In genomic region chr4:174119818-174120217, GRCh38 we compare ENCODE assay signal across 11 cellular contexts.
A peak's percentile ranks its signal among the peaks of the same experiment; 100 is the strongest.
DNase-seq lines count a peak whose midpoint lies in the region; ATAC-seq and TF ChIP-seq lines count a peak whose summit lies in the region.
"Had no signal": no experiment of that assay in that cellular context is flagged by ENCODE, and none has a peak within 500 bp of the region (broad histone marks: within the 10 kb centered on the region; RNA-seq: fewer than 3 reads in every experiment).

No MANE protein-coding gene starts in this region.

- peaks cover 3% of the 10 kb centered on the region for H3K27me3 Mint-ChIP-seq in HFFc6 (ENCODE audit: insufficient read depth)

- H3K4me2 ChIP-seq in hepatocyte (peak overlapping the region; percentile 76), smooth muscle cell (peak overlapping the region; percentile 94)

- no peak for TF ChIP-seq CTCF in HFFc6 (IDR thresholded peaks at IDR 0.05)
- TF ChIP-seq CTCF in hepatocyte (IDR thresholded peaks at IDR 0.05; ENCODE audit: poor library complexity), result no peak
- no peak for TF ChIP-seq CTCF in smooth muscle cell (IDR thresholded peaks at IDR 0.05; ENCODE audit: borderline replicate concordance, insufficient read depth, poor library complexity, severe bottlenecking)

- no peak overlapping the region for H3K27ac Mint-ChIP-seq in HFFc6
- H3K27ac Mint-ChIP-seq: T-helper 1 cell treated with Interleukin-12 subunit alpha and Interleukin-12 subunit beta and Interleukin-4 antibody, amounts not matched to agents 30 μg/mL and 1 μg/mL, for 36 hours had no signal

- no peaks in the 10 kb centered on the region for H4K20me1 ChIP-seq in hepatocyte (ENCODE audit: insufficient read depth, poor library complexity, severe bottlenecking)
- H4K20me1 ChIP-seq in smooth muscle cell (ENCODE audit: low read depth), result no peaks in the 10 kb centered on the region

- H3K4me3 ChIP-seq in adipocyte (ENCODE audit: low read length) (peak overlapping the region; percentile 80), hepatocyte (peak overlapping the region; percentile 18), smooth muscle cell (peak overlapping the region; percentile 50)

- peak overlapping the region; percentile 83 for H3K27ac ChIP-seq in hepatocyte
- H3K27ac ChIP-seq in smooth muscle cell (ENCODE audit: low read depth), result peak overlapping the region; percentile 89
- H3K27ac ChIP-seq: adrenal gland, esophagus squamous epithelium had no signal

- H3K27me3 ChIP-seq in adipocyte (replicated peaks; ENCODE audit: control insufficient read depth, insufficient read depth, low read length) (no peaks in the 10 kb centered on the region), hepatocyte (peaks cover 2% of the 10 kb centered on the region), smooth muscle cell (ENCODE audit: low read depth) (no peaks in the 10 kb centered on the region)

- H3K9ac ChIP-seq in adipocyte (ENCODE audit: low read length), result peak overlapping the region; percentile 92
- H3K9ac ChIP-seq in smooth muscle cell (ENCODE audit: low read depth), result peak overlapping the region; percentile 75

- peaks cover 8% of the 10 kb centered on the region for H3K4me1 Mint-ChIP-seq in HFFc6 (ENCODE audit: low read depth)

- H3K36me3 Mint-ChIP-seq in HFFc6 (ENCODE audit: low read depth), result no peaks in the 10 kb centered on the region

- no peaks in the 10 kb centered on the region for H3K9me2 ChIP-seq in hepatocyte (replicated peaks; ENCODE audit: insufficient read depth)

- ATAC-seq in GM21786 (IDR thresholded peaks at IDR 0.05; ENCODE audit: unreplicated experiment), result no peak

- peak overlapping the region; percentile 87; the same call in 1 of the 2 replicates for H3K4me3 Mint-ChIP-seq in HFFc6
- H3K4me3 Mint-ChIP-seq: T-helper 1 cell treated with Interleukin-12 subunit alpha and Interleukin-12 subunit beta and Interleukin-4 antibody, amounts not matched to agents 30 μg/mL and 1 μg/mL, for 36 hours had no signal

- no peaks in the 10 kb centered on the region for H3K9me3 Mint-ChIP-seq in HFFc6
- H3K9me3 Mint-ChIP-seq: T-helper 1 cell treated with Interleukin-12 subunit alpha and Interleukin-12 subunit beta and Interleukin-4 antibody, amounts not matched to agents 30 μg/mL and 1 μg/mL, for 36 hours had no signal

- H2AFZ ChIP-seq in hepatocyte (peak overlapping the region; percentile 58), smooth muscle cell (ENCODE audit: low read depth) (peak overlapping the region; percentile 88)

- peaks cover 36% of the 10 kb centered on the region for H3K4me1 ChIP-seq in adipocyte (ENCODE audit: control insufficient read depth, insufficient read depth, low read length)
- peaks cover 6% of the 10 kb centered on the region for H3K4me1 ChIP-seq in hepatocyte (ENCODE audit: insufficient read depth)
- H3K4me1 ChIP-seq in smooth muscle cell (ENCODE audit: low read depth), result peaks cover 8% of the 10 kb centered on the region
- H3K4me1 ChIP-seq: adrenal gland had no signal

- peaks cover 3% of the 10 kb centered on the region for H3K79me2 ChIP-seq in hepatocyte
- peaks cover 33% of the 10 kb centered on the region for H3K79me2 ChIP-seq in smooth muscle cell (ENCODE audit: low read depth)

- no peaks in the 10 kb centered on the region for H3F3A ChIP-seq in smooth muscle cell (ENCODE audit: low read depth)

- H3K9me3 ChIP-seq in adipocyte (ENCODE audit: control insufficient read depth, low read length), result no peaks in the 10 kb centered on the region
- no peaks in the 10 kb centered on the region for H3K9me3 ChIP-seq in hepatocyte (ENCODE audit: low read depth)
- H3K9me3 ChIP-seq in smooth muscle cell (replicated peaks; ENCODE audit: low read depth), result no peaks in the 10 kb centered on the region
- H3K9me3 ChIP-seq: adrenal gland, esophagus squamous epithelium had no signal

- WGBS in hepatocyte (ENCODE audit: low lambda C conversion rate, missing lambda C conversion rate), result 37% methylated on average over 3 of the region's 3 CpGs
- WGBS in smooth muscle cell (ENCODE audit: low lambda C conversion rate), result 27% methylated on average over 3 of the region's 3 CpGs

- no peaks in the 10 kb centered on the region for H3K36me3 ChIP-seq in adipocyte (ENCODE audit: control insufficient read depth, insufficient read depth, low read length, severe bottlenecking)
- no peaks in the 10 kb centered on the region for H3K36me3 ChIP-seq in hepatocyte (replicated peaks; ENCODE audit: insufficient read depth, low read depth)
- no peaks in the 10 kb centered on the region for H3K36me3 ChIP-seq in smooth muscle cell (ENCODE audit: low read depth)
- H3K36me3 ChIP-seq: adrenal gland, esophagus squamous epithelium had no signal

- no peak for DNase-seq in HFFc6
- peak; percentile 24 for DNase-seq in adipocyte (ENCODE audit: low read depth)
- no peak for DNase-seq in hepatocyte (ENCODE audit: low spot score)
- DNase-seq in smooth muscle cell (lab: John Stamatoyannopoulos, UW; ENCODE audit: unreplicated experiment), result no peak
- no peak for DNase-seq in Ammon's horn (ENCODE audit: low spot score)
- DNase-seq in stimulated activated CD4-positive, alpha-beta T cell treated with anti-CD3 and anti-CD28 coated beads, Interleukin-1b, Interleukin-23, amount 100 ng/mL, for 48 hours, result no peak
- DNase-seq in AG08395 (ENCODE audit: low spot score), result no peak
- DNase-seq: esophagus squamous epithelium had no signal

Comparison
In these comparisons a context has a peak if more than half of its experiments do, and no peak if none do; other contexts are left out.
1. H3K4me3 ChIP-seq: peak in every context shown above with its lines; median percentile 80 in adipocyte; 50 in smooth muscle cell; 18 in hepatocyte.